ENCODE assay signal across 2 cellular contexts in the genomic region with DNA sequence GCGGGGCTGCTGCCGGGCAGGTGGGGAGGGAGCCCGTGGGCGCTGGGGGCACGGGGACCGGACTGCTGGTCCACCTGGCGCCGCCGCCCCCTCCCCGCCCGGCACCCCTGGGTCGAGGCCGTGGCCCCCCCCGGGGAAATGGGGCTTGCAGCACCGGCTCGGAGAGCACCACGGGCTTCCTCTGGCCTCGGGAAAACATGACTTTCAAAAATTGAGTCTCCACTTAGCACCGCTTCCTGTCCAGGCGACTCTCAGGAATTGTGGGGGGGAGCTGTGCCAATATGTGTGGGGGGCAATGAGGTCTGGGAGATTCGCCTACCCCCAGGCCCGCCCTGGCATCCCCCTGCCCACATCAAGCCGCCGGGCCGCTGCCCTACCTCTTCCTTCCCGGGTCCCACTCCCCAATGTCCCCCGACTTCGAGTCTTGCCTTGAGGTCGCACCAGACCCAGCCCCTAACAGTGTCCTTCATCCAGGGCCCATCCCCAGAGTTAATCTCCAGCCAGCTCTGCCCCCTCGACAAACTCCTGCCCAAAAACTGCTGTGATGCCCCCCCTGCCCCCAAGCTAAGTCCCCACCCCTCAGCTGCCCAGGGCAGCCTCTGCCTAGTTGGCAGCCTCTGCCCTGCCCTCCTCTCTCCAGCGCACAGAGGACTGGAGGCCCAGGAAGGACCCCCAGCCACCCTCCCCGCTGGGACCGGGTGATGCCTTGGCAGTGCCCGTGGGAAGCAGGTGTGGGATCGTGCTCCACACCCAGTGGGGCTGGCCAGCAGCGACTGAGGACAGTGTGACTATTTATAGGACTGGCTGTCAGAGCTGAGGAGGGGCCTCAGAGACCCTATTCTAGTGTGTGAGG.
TF ChIP-seq lines count a peak whose summit lies in the region.

No MANE protein-coding gene starts in this region.

TF ChIP-seq in HCT116, 20 proteins besides CTCF, POLR2A, EP300 and RAD21 (continued from another document):
- TF ChIP-seq, protein P1, sequence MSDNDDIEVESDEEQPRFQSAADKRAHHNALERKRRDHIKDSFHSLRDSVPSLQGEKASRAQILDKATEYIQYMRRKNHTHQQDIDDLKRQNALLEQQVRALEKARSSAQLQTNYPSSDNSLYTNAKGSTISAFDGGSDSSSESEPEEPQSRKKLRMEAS (IDR thresholded peaks at IDR 0.05), result no peak
- TF ChIP-seq, protein P2, sequence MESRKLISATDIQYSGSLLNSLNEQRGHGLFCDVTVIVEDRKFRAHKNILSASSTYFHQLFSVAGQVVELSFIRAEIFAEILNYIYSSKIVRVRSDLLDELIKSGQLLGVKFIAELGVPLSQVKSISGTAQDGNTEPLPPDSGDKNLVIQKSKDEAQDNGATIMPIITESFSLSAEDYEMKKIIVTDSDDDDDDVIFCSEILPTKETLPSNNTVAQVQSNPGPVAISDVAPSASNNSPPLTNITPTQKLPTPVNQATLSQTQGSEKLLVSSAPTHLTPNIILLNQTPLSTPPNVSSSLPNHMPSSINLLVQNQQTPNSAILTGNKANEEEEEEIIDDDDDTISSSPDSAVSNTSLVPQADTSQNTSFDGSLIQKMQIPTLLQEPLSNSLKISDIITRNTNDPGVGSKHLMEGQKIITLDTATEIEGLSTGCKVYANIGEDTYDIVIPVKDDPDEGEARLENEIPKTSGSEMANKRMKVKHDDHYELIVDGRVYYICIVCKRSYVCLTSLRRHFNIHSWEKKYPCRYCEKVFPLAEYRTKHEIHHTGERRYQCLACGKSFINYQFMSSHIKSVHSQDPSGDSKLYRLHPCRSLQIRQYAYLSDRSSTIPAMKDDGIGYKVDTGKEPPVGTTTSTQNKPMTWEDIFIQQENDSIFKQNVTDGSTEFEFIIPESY (IDR thresholded peaks at IDR 0.05; ENCODE audit: extremely low read depth, insufficient replicate concordance, low read length), result no peak
- TF ChIP-seq POLR2AphosphoS5 (IDR thresholded peaks at IDR 0.05; ENCODE audit: low read depth, low read length) (no peak), SRF (IDR thresholded peaks at IDR 0.05; ENCODE audit: low read depth) (no peak), EGR1 (IDR thresholded peaks at IDR 0.05; ENCODE audit: low read depth) (no peak), SP1 (IDR thresholded peaks at IDR 0.05; ENCODE audit: low read depth) (no peak), TCF7L2 (IDR thresholded peaks at IDR 0.05; ENCODE audit: borderline replicate concordance, extremely low read depth, insufficient read depth, insufficient read length) (no peak), EZH2phosphoT487 (IDR thresholded peaks at IDR 0.05; ENCODE audit: borderline replicate concordance) (no peak), YY1 (IDR thresholded peaks at IDR 0.05; ENCODE audit: extremely low read depth, insufficient replicate concordance, low read depth, low read length) (no peak), ZFX (IDR thresholded peaks at IDR 0.05) (no peak), FOSL1 (IDR thresholded peaks at IDR 0.05; ENCODE audit: low read depth) (no peak), EZH2 (IDR thresholded peaks at IDR 0.05) (no peak), CEBPB (IDR thresholded peaks at IDR 0.05; ENCODE audit: low read depth) (no peak), SIN3A (IDR thresholded peaks at IDR 0.05; ENCODE audit: low read depth) (no peak), ZNF274 (IDR thresholded peaks at IDR 0.05; ENCODE audit: low read depth, low read length) (no peak)
- TF ChIP-seq, protein P3, sequence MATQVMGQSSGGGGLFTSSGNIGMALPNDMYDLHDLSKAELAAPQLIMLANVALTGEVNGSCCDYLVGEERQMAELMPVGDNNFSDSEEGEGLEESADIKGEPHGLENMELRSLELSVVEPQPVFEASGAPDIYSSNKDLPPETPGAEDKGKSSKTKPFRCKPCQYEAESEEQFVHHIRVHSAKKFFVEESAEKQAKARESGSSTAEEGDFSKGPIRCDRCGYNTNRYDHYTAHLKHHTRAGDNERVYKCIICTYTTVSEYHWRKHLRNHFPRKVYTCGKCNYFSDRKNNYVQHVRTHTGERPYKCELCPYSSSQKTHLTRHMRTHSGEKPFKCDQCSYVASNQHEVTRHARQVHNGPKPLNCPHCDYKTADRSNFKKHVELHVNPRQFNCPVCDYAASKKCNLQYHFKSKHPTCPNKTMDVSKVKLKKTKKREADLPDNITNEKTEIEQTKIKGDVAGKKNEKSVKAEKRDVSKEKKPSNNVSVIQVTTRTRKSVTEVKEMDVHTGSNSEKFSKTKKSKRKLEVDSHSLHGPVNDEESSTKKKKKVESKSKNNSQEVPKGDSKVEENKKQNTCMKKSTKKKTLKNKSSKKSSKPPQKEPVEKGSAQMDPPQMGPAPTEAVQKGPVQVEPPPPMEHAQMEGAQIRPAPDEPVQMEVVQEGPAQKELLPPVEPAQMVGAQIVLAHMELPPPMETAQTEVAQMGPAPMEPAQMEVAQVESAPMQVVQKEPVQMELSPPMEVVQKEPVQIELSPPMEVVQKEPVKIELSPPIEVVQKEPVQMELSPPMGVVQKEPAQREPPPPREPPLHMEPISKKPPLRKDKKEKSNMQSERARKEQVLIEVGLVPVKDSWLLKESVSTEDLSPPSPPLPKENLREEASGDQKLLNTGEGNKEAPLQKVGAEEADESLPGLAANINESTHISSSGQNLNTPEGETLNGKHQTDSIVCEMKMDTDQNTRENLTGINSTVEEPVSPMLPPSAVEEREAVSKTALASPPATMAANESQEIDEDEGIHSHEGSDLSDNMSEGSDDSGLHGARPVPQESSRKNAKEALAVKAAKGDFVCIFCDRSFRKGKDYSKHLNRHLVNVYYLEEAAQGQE (IDR thresholded peaks at IDR 0.05; ENCODE audit: low read depth), result no peak
- TF ChIP-seq, protein P4, sequence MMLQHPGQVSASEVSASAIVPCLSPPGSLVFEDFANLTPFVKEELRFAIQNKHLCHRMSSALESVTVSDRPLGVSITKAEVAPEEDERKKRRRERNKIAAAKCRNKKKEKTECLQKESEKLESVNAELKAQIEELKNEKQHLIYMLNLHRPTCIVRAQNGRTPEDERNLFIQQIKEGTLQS (IDR thresholded peaks at IDR 0.05), result no peak

TF ChIP-seq in WTC11, 78 proteins besides CTCF, POLR2A, EP300 and RAD21 (continued from another document):
- TF ChIP-seq, protein P5, sequence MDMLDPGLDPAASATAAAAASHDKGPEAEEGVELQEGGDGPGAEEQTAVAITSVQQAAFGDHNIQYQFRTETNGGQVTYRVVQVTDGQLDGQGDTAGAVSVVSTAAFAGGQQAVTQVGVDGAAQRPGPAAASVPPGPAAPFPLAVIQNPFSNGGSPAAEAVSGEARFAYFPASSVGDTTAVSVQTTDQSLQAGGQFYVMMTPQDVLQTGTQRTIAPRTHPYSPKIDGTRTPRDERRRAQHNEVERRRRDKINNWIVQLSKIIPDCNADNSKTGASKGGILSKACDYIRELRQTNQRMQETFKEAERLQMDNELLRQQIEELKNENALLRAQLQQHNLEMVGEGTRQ (CRISPR knock-in tag; IDR thresholded peaks at IDR 0.05), result no peak
- TF ChIP-seq ZBTB21 (CRISPR knock-in tag; IDR thresholded peaks at IDR 0.05; ENCODE audit: borderline replicate concordance), result no peak
- no peak for TF ChIP-seq JAZF1 (CRISPR knock-in tag; IDR thresholded peaks at IDR 0.05)
- TF ChIP-seq TEAD4 (CRISPR knock-in tag; IDR thresholded peaks at IDR 0.05), result no peak
- no peak for TF ChIP-seq NFYB (CRISPR knock-in tag; conservative IDR thresholded peaks at IDR 0.05; ENCODE audit: low read depth)
- TF ChIP-seq ZNF416 (CRISPR knock-in tag; IDR thresholded peaks at IDR 0.05), result no peak
- TF ChIP-seq CBFB (CRISPR knock-in tag; IDR thresholded peaks at IDR 0.05; ENCODE audit: low read depth), result no peak
- TF ChIP-seq, protein P6, sequence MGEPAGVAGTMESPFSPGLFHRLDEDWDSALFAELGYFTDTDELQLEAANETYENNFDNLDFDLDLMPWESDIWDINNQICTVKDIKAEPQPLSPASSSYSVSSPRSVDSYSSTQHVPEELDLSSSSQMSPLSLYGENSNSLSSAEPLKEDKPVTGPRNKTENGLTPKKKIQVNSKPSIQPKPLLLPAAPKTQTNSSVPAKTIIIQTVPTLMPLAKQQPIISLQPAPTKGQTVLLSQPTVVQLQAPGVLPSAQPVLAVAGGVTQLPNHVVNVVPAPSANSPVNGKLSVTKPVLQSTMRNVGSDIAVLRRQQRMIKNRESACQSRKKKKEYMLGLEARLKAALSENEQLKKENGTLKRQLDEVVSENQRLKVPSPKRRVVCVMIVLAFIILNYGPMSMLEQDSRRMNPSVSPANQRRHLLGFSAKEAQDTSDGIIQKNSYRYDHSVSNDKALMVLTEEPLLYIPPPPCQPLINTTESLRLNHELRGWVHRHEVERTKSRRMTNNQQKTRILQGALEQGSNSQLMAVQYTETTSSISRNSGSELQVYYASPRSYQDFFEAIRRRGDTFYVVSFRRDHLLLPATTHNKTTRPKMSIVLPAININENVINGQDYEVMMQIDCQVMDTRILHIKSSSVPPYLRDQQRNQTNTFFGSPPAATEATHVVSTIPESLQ (CRISPR knock-in tag; IDR thresholded peaks at IDR 0.05), result no peak
- TF ChIP-seq EMX1 (CRISPR knock-in tag; IDR thresholded peaks at IDR 0.05), result no peak
- TF ChIP-seq SOX15 (CRISPR knock-in tag; IDR thresholded peaks at IDR 0.05), result no peak
- TF ChIP-seq, protein P7, sequence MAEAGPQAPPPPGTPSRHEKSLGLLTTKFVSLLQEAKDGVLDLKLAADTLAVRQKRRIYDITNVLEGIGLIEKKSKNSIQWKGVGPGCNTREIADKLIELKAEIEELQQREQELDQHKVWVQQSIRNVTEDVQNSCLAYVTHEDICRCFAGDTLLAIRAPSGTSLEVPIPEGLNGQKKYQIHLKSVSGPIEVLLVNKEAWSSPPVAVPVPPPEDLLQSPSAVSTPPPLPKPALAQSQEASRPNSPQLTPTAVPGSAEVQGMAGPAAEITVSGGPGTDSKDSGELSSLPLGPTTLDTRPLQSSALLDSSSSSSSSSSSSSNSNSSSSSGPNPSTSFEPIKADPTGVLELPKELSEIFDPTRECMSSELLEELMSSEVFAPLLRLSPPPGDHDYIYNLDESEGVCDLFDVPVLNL (CRISPR knock-in tag; IDR thresholded peaks at IDR 0.05; ENCODE audit: borderline replicate concordance, low read depth), result no peak
- TF ChIP-seq GTF2I (CRISPR knock-in tag; conservative IDR thresholded peaks at IDR 0.05), result no peak
- TF ChIP-seq, protein P8, sequence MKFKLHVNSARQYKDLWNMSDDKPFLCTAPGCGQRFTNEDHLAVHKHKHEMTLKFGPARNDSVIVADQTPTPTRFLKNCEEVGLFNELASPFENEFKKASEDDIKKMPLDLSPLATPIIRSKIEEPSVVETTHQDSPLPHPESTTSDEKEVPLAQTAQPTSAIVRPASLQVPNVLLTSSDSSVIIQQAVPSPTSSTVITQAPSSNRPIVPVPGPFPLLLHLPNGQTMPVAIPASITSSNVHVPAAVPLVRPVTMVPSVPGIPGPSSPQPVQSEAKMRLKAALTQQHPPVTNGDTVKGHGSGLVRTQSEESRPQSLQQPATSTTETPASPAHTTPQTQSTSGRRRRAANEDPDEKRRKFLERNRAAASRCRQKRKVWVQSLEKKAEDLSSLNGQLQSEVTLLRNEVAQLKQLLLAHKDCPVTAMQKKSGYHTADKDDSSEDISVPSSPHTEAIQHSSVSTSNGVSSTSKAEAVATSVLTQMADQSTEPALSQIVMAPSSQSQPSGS (CRISPR knock-in tag; IDR thresholded peaks at IDR 0.05; ENCODE audit: borderline replicate concordance, low read depth), result no peak
- TF ChIP-seq ZNF671 (CRISPR knock-in tag; IDR thresholded peaks at IDR 0.05), result no peak
